Comparison of ENCODE assay signal across 27 cellular contexts in genomic region chr2:72496479-72496878, GRCh38.
"Had no signal": no experiment of that assay in that cellular context is flagged by ENCODE, and none has a peak within 500 bp of the region (broad histone marks: within the 10 kb centered on the region; RNA-seq: fewer than 3 reads in every experiment).

No MANE protein-coding gene starts in this region.

- DNase-seq: stimulated activated CD4-positive, alpha-beta T cell treated with anti-CD3 and anti-CD28 coated beads, Interleukin-2, amount 100 ng/mL, for 48 hours; stimulated activated CD4-positive, alpha-beta T cell treated with anti-CD3 and anti-CD28 coated beads, Interleukin-4, amount 100 ng/mL, for 1 hour; stimulated activated CD4-positive, alpha-beta T cell treated with anti-CD3 and anti-CD28 coated beads, Interleukin-4, amount 100 ng/mL, for 24 hours; stimulated activated CD4-positive, alpha-beta T cell treated with anti-CD3 and anti-CD28 coated beads, Interleukin-4, amount 100 ng/mL, for 4 hours; stimulated activated CD8-positive, alpha-beta memory T cell treated with anti-CD3 and anti-CD28 coated beads, Interleukin-4, amount 100 ng/mL, for 48 hours; stimulated activated naive B cell treated with anti-CD40 and anti-IgM and Interleukin-4, amounts not matched to agents 10 μg/mL and 1 μg/mL and 100 μg/mL, for 72 hours; stimulated activated naive CD4-positive, alpha-beta T cell; stimulated activated naive CD4-positive, alpha-beta T cell treated with Interleukin-2 at 50 U/mL for 16 hours; stimulated activated naive CD8-positive, alpha-beta T cell treated with anti-CD3 and anti-CD28 coated beads, Interleukin-15, amount 100 ng/mL, for 72 hours; stimulated activated naive CD8-positive, alpha-beta T cell treated with anti-CD3 and anti-CD28 coated beads, Interleukin-15, Interleukin-2, amounts not matched to agents 100 U/mL and 50 U/mL, for 24 hours; stomach; substantia nigra; testis; thyroid gland; tibial artery; transverse colon; trophoblast cell; upper lobe of left lung; upper lobe of right lung; uterus had no signal

- H3K27me3 ChIP-seq: stomach, suprapubic skin, testis, thyroid gland, tibial artery, tibial nerve, transverse colon, upper lobe of left lung, upper lobe of right lung, uterus, vagina had no signal

- H3K36me3 ChIP-seq: thyroid gland, uterus, vagina had no signal

- ATAC-seq: stimulated activated effector memory CD8-positive, alpha-beta T cell treated with anti-CD3 and anti-CD28 coated beads, Interleukin-12 subunit alpha, Interleukin-12 subunit beta, amount 100 ng/mL, for 72 hours; stimulated activated memory B cell treated with anti-CD40 and anti-IgM and Interleukin-4, amounts not matched to agents 10 μg/mL and 1 μg/mL and 100 μg/mL, for 72 hours; stimulated activated naive B cell treated with anti-CD40 and anti-IgM and Interleukin-4, amounts not matched to agents 10 μg/mL and 1 μg/mL and 100 μg/mL, for 72 hours; stimulated activated naive CD8-positive, alpha-beta T cell treated with anti-CD3 and anti-CD28 coated beads, Interleukin-15, amount 100 ng/mL, for 72 hours; stimulated activated naive CD8-positive, alpha-beta T cell treated with anti-CD3 and anti-CD28 coated beads, Interleukin-15, Interleukin-2, amounts not matched to agents 100 U/mL and 50 U/mL, for 24 hours; upper lobe of right lung had no signal

- H3K4me1 ChIP-seq: stomach, suprapubic skin, testis, thyroid gland, tibial artery, tibial nerve, transverse colon, upper lobe of left lung, upper lobe of right lung, uterus, vagina had no signal

- H3K27ac ChIP-seq: stomach, suprapubic skin, testis, thoracic aorta, thyroid gland, tibial artery, tibial nerve, transverse colon, upper lobe of left lung, upper lobe of right lung, uterus, vagina had no signal

- FAIRE-seq: urothelium cell line had no signal

- H3K4me3 ChIP-seq: stomach, suprapubic skin, testis, thoracic aorta, thyroid gland, tibial artery, tibial nerve, transverse colon, upper lobe of left lung, upper lobe of right lung, uterus, vagina had no signal

- H3K9me3 ChIP-seq: suprapubic skin, testis, thoracic aorta, thyroid gland, tibial artery, upper lobe of left lung, upper lobe of right lung, uterus, vagina had no signal
